Comparison of ENCODE assay signal across 24 cellular contexts in genomic region chr13:43816401-43816889, GRCh38. TPM values are rescaled to one million over a fixed set of nuclear protein-coding genes. Genes with fewer than 3 reads are reported as not detected.
A peak's percentile ranks its signal among the peaks of the same experiment; 100 is the strongest.
DNase-seq lines count a peak whose midpoint lies in the region; ATAC-seq and TF ChIP-seq lines count a peak whose summit lies in the region.
"Had no signal": no experiment of that assay in that cellular context is flagged by ENCODE, and none has a peak within 500 bp of the region (broad histone marks: within the 10 kb centered on the region; RNA-seq: fewer than 3 reads in every experiment).

No MANE protein-coding gene starts in this region.

- TF ChIP-seq EP300 in SK-N-SH (IDR thresholded peaks at IDR 0.05; ENCODE audit: borderline replicate concordance in 1 of 2, low read depth in 1 of 2, low read length in 1 of 2), result no peak

- H3K4me1 ChIP-seq in SK-N-SH (ENCODE audit: control insufficient read depth in 1 of 2, insufficient read depth in 2 of 2, low read depth in 1 of 2, low read length in 1 of 2) (peaks cover 0 to 24% of the 10 kb centered on the region in 2 experiments; a peak in 2 of 4 replicates), Karpas-422 (ENCODE audit: low read length) (no peaks in the 10 kb centered on the region), upper lobe of right lung (no peaks in the 10 kb centered on the region)
- H3K4me1 ChIP-seq: SJCRH30 had no signal

- H3K4me3 Mint-ChIP-seq in mesothelial cell of epicardium (no peak overlapping the region), CD14-positive monocyte (no peak overlapping the region)
- H3K4me3 Mint-ChIP-seq in stimulated activated memory B cell treated with anti-CD40 and anti-IgM and Interleukin-4, amounts not matched to agents 10 μg/mL and 1 μg/mL and 100 μg/mL, for 72 hours, result no peak overlapping the region
- H3K4me3 Mint-ChIP-seq: CD8-positive, alpha-beta memory T cell had no signal

- no peaks in the 10 kb centered on the region for H3K9me2 ChIP-seq in SK-N-SH
- H3K9me2 ChIP-seq in Karpas-422 (replicated peaks; ENCODE audit: insufficient read depth, low read length), result no peaks in the 10 kb centered on the region

- H3K9ac ChIP-seq in SK-N-SH, result no peak overlapping the region; the same call in 1 of the 2 replicates
- H3K9ac ChIP-seq in Karpas-422 (ENCODE audit: low read length), result no peak overlapping the region

- H3K36me3 ChIP-seq in SK-N-SH (replicated peaks in 1 of 2; ENCODE audit: control insufficient read depth in 1 of 2, insufficient read depth in 2 of 2, low read length in 1 of 2), result peaks cover 0 to 3% of the 10 kb centered on the region in 2 experiments
- H3K36me3 ChIP-seq in Karpas-422 (ENCODE audit: insufficient read depth, low read length), result no peaks in the 10 kb centered on the region
- H3K36me3 ChIP-seq in upper lobe of right lung, result no peaks in the 10 kb centered on the region
- H3K36me3 ChIP-seq: SJCRH30 had no signal

- H3K27ac Mint-ChIP-seq in mesothelial cell of epicardium, result peak overlapping the region; percentile 26
- H3K27ac Mint-ChIP-seq in CD14-positive monocyte, result no peak overlapping the region
- no peak overlapping the region for H3K27ac Mint-ChIP-seq in stimulated activated memory B cell treated with anti-CD40 and anti-IgM and Interleukin-4, amounts not matched to agents 10 μg/mL and 1 μg/mL and 100 μg/mL, for 72 hours

- H3K79me2 ChIP-seq in SK-N-SH (ENCODE audit: insufficient read depth) (no peaks in the 10 kb centered on the region), Karpas-422 (ENCODE audit: low read length) (no peaks in the 10 kb centered on the region)

- H3K4me3 ChIP-seq in SK-N-SH (ENCODE audit: low read depth in 2 of 2, low read length in 1 of 2) (no peak overlapping the region), Karpas-422 (ENCODE audit: low read length) (no peak overlapping the region), upper lobe of right lung (no peak overlapping the region)
- H3K4me3 ChIP-seq: SJCRH30 had no signal

- H4K20me1 ChIP-seq in SK-N-SH (ENCODE audit: insufficient read depth) (no peaks in the 10 kb centered on the region), Karpas-422 (ENCODE audit: insufficient read depth, low read depth, low read length) (no peaks in the 10 kb centered on the region)

- no peaks in the 10 kb centered on the region for H3K27me3 Mint-ChIP-seq in mesothelial cell of epicardium (ENCODE audit: low read depth)
- H3K27me3 Mint-ChIP-seq in CD14-positive monocyte (ENCODE audit: low read depth in 3 of 3), result peaks cover 0 to 2% (median 0%) of the 10 kb centered on the region in 3 donors
- H3K27me3 Mint-ChIP-seq in stimulated activated memory B cell treated with anti-CD40 and anti-IgM and Interleukin-4, amounts not matched to agents 10 μg/mL and 1 μg/mL and 100 μg/mL, for 72 hours, result peaks cover 24% of the 10 kb centered on the region

- H3K4me2 ChIP-seq in SK-N-SH, result no peak overlapping the region
- no peak overlapping the region for H3K4me2 ChIP-seq in Karpas-422 (ENCODE audit: low read depth, low read length, poor library complexity, severe bottlenecking)

- peaks cover 16% of the 10 kb centered on the region for H3K9me3 Mint-ChIP-seq in mesothelial cell of epicardium
- H3K9me3 Mint-ChIP-seq in CD14-positive monocyte, result peaks cover 0 to 3% (median 0%) of the 10 kb centered on the region in 7 donors
- peaks cover 3% of the 10 kb centered on the region for H3K9me3 Mint-ChIP-seq in stimulated activated memory B cell treated with anti-CD40 and anti-IgM and Interleukin-4, amounts not matched to agents 10 μg/mL and 1 μg/mL and 100 μg/mL, for 72 hours

- peaks cover 23% of the 10 kb centered on the region for H3F3A ChIP-seq in SK-N-SH (replicated peaks; ENCODE audit: insufficient read depth)

- CTCF ChIA-PET in SK-N-SH (lab: Yijun Ruan, JAX), result interaction anchor here (0.9 to 4.7 kb wide), 3 partner anchors 12 to 729 kb away, joined by 3 to 27 read pairs (median 4); no protein-coding TSS in a partner anchor

- peaks cover 38% of the 10 kb centered on the region for H3K4me1 Mint-ChIP-seq in mesothelial cell of epicardium
- no peaks in the 10 kb centered on the region for H3K4me1 Mint-ChIP-seq in CD14-positive monocyte
- no peaks in the 10 kb centered on the region for H3K4me1 Mint-ChIP-seq in stimulated activated memory B cell treated with anti-CD40 and anti-IgM and Interleukin-4, amounts not matched to agents 10 μg/mL and 1 μg/mL and 100 μg/mL, for 72 hours
- H3K4me1 Mint-ChIP-seq: CD8-positive, alpha-beta memory T cell had no signal

- H3K27ac ChIP-seq in SK-N-SH (ENCODE audit: low read depth in 2 of 2, low read length in 1 of 2) (peak overlapping the region; percentile 34 to 86; a peak in 3 of 4 replicates), caudate nucleus (ENCODE audit: low read depth, low read length) (peak overlapping the region; percentile 64), Karpas-422 (ENCODE audit: low read length) (no peak overlapping the region), upper lobe of right lung (no peak overlapping the region)
- H3K27ac ChIP-seq: 22Rv1, HL-60, SJCRH30 had no signal

- POLR2A ChIA-PET in SK-N-SH (lab: Yijun Ruan, JAX), result no interaction called here

- H2AFZ ChIP-seq in SK-N-SH (ENCODE audit: low read depth) (0 out of 2 replicates have a peak overlapping the region, but pooled peaks have one; percentile 40), Karpas-422 (ENCODE audit: low read length) (no peak overlapping the region)

- no peak for TF ChIP-seq RAD21 in SK-N-SH (IDR thresholded peaks at IDR 0.05; ENCODE audit: low read length)

- intact Hi-C loops in CD14-positive monocyte (cut with micrococcal nuclease), result no loop called here
- intact Hi-C loops in upper lobe of right lung (cut with DNase I), result no loop called here

- H3K27me3 ChIP-seq in SK-N-SH (ENCODE audit: insufficient read depth) (no peaks in the 10 kb centered on the region), Karpas-422 (ENCODE audit: low read length) (no peaks in the 10 kb centered on the region), upper lobe of right lung (no peaks in the 10 kb centered on the region)
- H3K27me3 ChIP-seq: SJCRH30 had no signal

- TF ChIP-seq CTCF in SK-N-SH (IDR thresholded peaks at IDR 0.05) (no peak), mesothelial cell of epicardium (IDR thresholded peaks at IDR 0.05; ENCODE audit: unreplicated experiment) (no peak), CD14-positive monocyte (IDR thresholded peaks at IDR 0.05) (no peak), upper lobe of right lung (IDR thresholded peaks at IDR 0.05) (no peak)

- ATAC-seq in SK-N-SH treated with all-trans-retinoic acid at 6 μM for 48 hours, result no peak
- no peak for ATAC-seq in stimulated activated memory B cell treated with anti-CD40 and anti-IgM and Interleukin-4, amounts not matched to agents 10 μg/mL and 1 μg/mL and 100 μg/mL, for 72 hours
- no peak for ATAC-seq in upper lobe of right lung
- ATAC-seq: HepG2 had no signal

- H3K9me3 ChIP-seq in SK-N-SH (no peaks in the 10 kb centered on the region), Karpas-422 (ENCODE audit: low read length) (no peaks in the 10 kb centered on the region), upper lobe of right lung (no peaks in the 10 kb centered on the region)
- H3K9me3 ChIP-seq: SJCRH30 had no signal

- peaks cover 10% of the 10 kb centered on the region for H3K36me3 Mint-ChIP-seq in mesothelial cell of epicardium
- H3K36me3 Mint-ChIP-seq in CD14-positive monocyte, result no peaks in the 10 kb centered on the region
- no peaks in the 10 kb centered on the region for H3K36me3 Mint-ChIP-seq in stimulated activated memory B cell treated with anti-CD40 and anti-IgM and Interleukin-4, amounts not matched to agents 10 μg/mL and 1 μg/mL and 100 μg/mL, for 72 hours

- WGBS in SK-N-SH (ENCODE audit: low lambda C conversion rate), result 72% methylated on average over 4 of the region's 4 CpGs

- DNase-seq in SK-N-SH (no peak), caudate nucleus (lab: John Stamatoyannopoulos, UW) (no peak), mesothelial cell of epicardium (ENCODE audit: low spot score in 2 of 2, unreplicated experiment in 2 of 2) (no peak), CD14-positive monocyte (ENCODE audit: low spot score) (no peak), Karpas-422 (no peak), upper lobe of right lung (no peak)
- DNase-seq: C1 segment of cervical spinal cord; CD8-positive, alpha-beta memory T cell; DMS53; GDM1; KBM-7; NCI-H1105; NCI-H1694 treated with DMSO at 0.1 percent for 48 hours; NCI-H2081 treated with DMSO at 0.1 percent for 48 hours; NCI-H2171 treated with DMSO at 0.1 percent for 48 hours; NCI-H446; NCI-H526; OCI-M1; SJCRH30 had no signal

TF ChIP-seq in SK-N-SH, 30 proteins besides CTCF, POLR2A, EP300 and RAD21 (continues in another document):
- TF ChIP-seq ELF1 (IDR thresholded peaks at IDR 0.05), result no peak
- no peak for TF ChIP-seq SIN3A (IDR thresholded peaks at IDR 0.05; ENCODE audit: borderline replicate concordance, low read depth, low read length)
- no peak for TF ChIP-seq MXI1 (IDR thresholded peaks at IDR 0.05; ENCODE audit: low read depth, low read length)
- TF ChIP-seq SMC3 (IDR thresholded peaks at IDR 0.05; ENCODE audit: low read depth, low read length), result no peak
- no peak for TF ChIP-seq RFX5 (IDR thresholded peaks at IDR 0.05; ENCODE audit: low read length)
- TF ChIP-seq YY1 (IDR thresholded peaks at IDR 0.05; ENCODE audit: low read depth), result no peak
- no peak for TF ChIP-seq GABPA (IDR thresholded peaks at IDR 0.05; ENCODE audit: low read depth)
- TF ChIP-seq MAX (IDR thresholded peaks at IDR 0.05; ENCODE audit: low read depth), result no peak

TF ChIP-seq in SK-N-SH treated with all-trans-retinoic acid at 6 μM for 48 hours, 23 proteins besides CTCF, POLR2A, EP300 and RAD21 (continues in another document):
- TF ChIP-seq SNAI2 (CRISPR knock-in tag; IDR thresholded peaks at IDR 0.05) (no peak), ZNF565 (CRISPR knock-in tag; conservative IDR thresholded peaks at IDR 0.05; ENCODE audit: low read depth) (no peak), ZFP30 (CRISPR knock-in tag; IDR thresholded peaks at IDR 0.05) (no peak), TOX (CRISPR knock-in tag; IDR thresholded peaks at IDR 0.05; ENCODE audit: borderline replicate concordance) (no peak)

RNA-seq across cellular contexts. Expression of gene ENOX1, which starts 29.7 kb away (rescaled TPM):
- polyA plus RNA-seq in SK-N-SH (2012; rRNA removed) (5.8 and 6.6 TPM in 2 replicates), CD14-positive monocyte (under 1 TPM in 1 of 2 donors, not detected in 1; 0.04 TPM)
- polyA plus RNA-seq in SK-N-SH (2012; cell fraction: cytosol; rRNA removed), result 7.6 and 8.1 TPM in 2 replicates
- polyA plus RNA-seq in SK-N-SH (2012; cell fraction: nucleus; rRNA removed), result 5.1 and 5.5 TPM in 2 replicates
- total RNA-seq in mesothelial cell of epicardium (2.5 to 3.0 TPM (median 3.0 TPM) in 3 replicates), upper lobe of right lung (0.69 TPM)
- total RNA-seq in Karpas-422 (2014; rRNA removed; shearing (Covaris generic); ENCODE audit: low replicate concordance), result not detected in 2 replicates
- total RNA-seq: HepG2 had no signal
- polyA plus RNA-seq: CD8-positive, alpha-beta memory T cell; HepG2 had no signal

Comparison
In these comparisons a context has a peak if more than half of its experiments do, and no peak if none do; other contexts are left out.
1. H3K27ac ChIP-seq: peak in SK-N-SH (2 of 2) and caudate nucleus (single experiment); none in Karpas-422 (single experiment) and upper lobe of right lung (single experiment).